Comparison of ENCODE assay signal across 8 cellular contexts in the genomic region with DNA sequence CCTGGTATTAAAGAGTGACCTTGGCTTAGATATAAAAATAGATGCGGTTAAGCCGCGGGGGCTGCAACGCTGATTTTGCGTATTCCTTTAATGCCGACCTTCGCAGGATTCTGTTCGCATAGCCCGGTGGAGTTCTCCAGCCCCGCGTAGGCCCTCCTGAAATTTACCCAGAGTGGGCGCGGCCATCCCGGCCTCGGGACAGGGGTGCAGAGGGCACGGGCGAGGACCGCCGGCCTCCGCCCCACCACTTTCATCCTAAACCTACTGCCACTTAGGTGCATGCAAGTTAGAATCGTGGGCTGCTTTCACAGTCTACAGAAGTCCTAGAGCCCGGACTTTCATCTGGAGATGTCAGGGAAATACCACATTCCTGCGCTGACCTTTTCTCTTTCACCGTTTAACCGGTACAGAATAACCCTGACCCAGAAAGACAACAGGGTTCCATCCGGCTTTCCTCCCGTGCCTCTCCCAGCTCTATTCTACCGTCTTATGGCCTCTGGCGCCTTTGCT. TPM values are rescaled to one million over a fixed set of nuclear protein-coding genes. Genes with fewer than 3 reads are reported as not detected.
DNase-seq lines count a peak whose midpoint lies in the region; TF ChIP-seq lines count a peak whose summit lies in the region.

No MANE protein-coding gene starts in this region.

- H3K4me1 ChIP-seq in SK-N-SH (ENCODE audit: control insufficient read depth in 1 of 2, insufficient read depth in 2 of 2, low read depth in 1 of 2, low read length in 1 of 2): peaks cover 0 to 12% of the 10 kb centered on the region in 2 experiments; a peak in 2 of 4 replicates
- H3K4me1 ChIP-seq in osteoblast (ENCODE audit: insufficient read depth, low read length): peaks cover 3% of the 10 kb centered on the region

- peak overlapping the region; percentile 74 to 89 for H3K4me3 ChIP-seq in SK-N-SH (ENCODE audit: low read depth in 2 of 2, low read length in 1 of 2)
- H3K4me3 ChIP-seq in foreskin fibroblast (ENCODE audit: low read depth in 1 of 2, low read length in 2 of 2): peak overlapping the region; percentile 7 to 50
- H3K4me3 ChIP-seq in osteoblast (ENCODE audit: insufficient read depth, low read length): peak overlapping the region; percentile 71

- H3K4me2 ChIP-seq in SK-N-SH (peak overlapping the region; percentile 82), osteoblast (ENCODE audit: insufficient read depth, low read length) (peak overlapping the region; percentile 71)

- H4K20me1 ChIP-seq in SK-N-SH (ENCODE audit: insufficient read depth) (no peaks in the 10 kb centered on the region), osteoblast (ENCODE audit: insufficient read depth, low read length) (no peaks in the 10 kb centered on the region)

- H2AFZ ChIP-seq in SK-N-SH (ENCODE audit: low read depth) (peak overlapping the region; percentile 80), osteoblast (ENCODE audit: low read length) (no peak overlapping the region)

- 49% methylated on average over 14 of the region's 29 CpGs for WGBS in SK-N-SH (ENCODE audit: low lambda C conversion rate)

- H3K9me3 ChIP-seq in SK-N-SH (no peaks in the 10 kb centered on the region), osteoblast (ENCODE audit: low read depth, low read length) (no peaks in the 10 kb centered on the region)

- H3K27ac ChIP-seq in SK-N-SH (ENCODE audit: low read depth in 2 of 2, low read length in 1 of 2) (peak overlapping the region in 1 of 2 experiments; percentile 74; a peak in 1 of 4 replicates), osteoblast (ENCODE audit: low read depth, low read length) (no peak overlapping the region)

- peak overlapping the region; percentile 69; the same call in 1 of the 2 replicates for H3K9ac ChIP-seq in SK-N-SH

- no peaks in the 10 kb centered on the region for H3K36me3 ChIP-seq in SK-N-SH (replicated peaks in 1 of 2; ENCODE audit: control insufficient read depth in 1 of 2, insufficient read depth in 2 of 2, low read length in 1 of 2)
- H3K36me3 ChIP-seq in osteoblast (ENCODE audit: insufficient read depth, low read length): no peaks in the 10 kb centered on the region

- no peak for TF ChIP-seq RAD21 in SK-N-SH (IDR thresholded peaks at IDR 0.05; ENCODE audit: low read length)

- no peak for TF ChIP-seq CTCF in SK-N-SH (IDR thresholded peaks at IDR 0.05)
- TF ChIP-seq CTCF in foreskin fibroblast (IDR thresholded peaks at IDR 0.05; ENCODE audit: low read depth, low read length): no peak
- TF ChIP-seq CTCF in osteoblast (IDR thresholded peaks at IDR 0.05; ENCODE audit: extremely low read depth, low read depth, low read length): no peak

- no peak for TF ChIP-seq EP300 in SK-N-SH (IDR thresholded peaks at IDR 0.05; ENCODE audit: borderline replicate concordance in 1 of 2, low read depth in 1 of 2, low read length in 1 of 2)

- peaks cover 5% of the 10 kb centered on the region for H3F3A ChIP-seq in SK-N-SH (replicated peaks; ENCODE audit: insufficient read depth)

- DNase-seq in NCI-H748 (lab: John Stamatoyannopoulos, UW; ENCODE audit: unreplicated experiment) (peak; percentile 47), NCI-H748 treated with DMSO at 0.1 percent for 48 hours (lab: John Stamatoyannopoulos, UW) (no peak), SK-N-SH (peak; percentile 72), foreskin fibroblast (peak in 1 of 2 donors; percentile 10), osteoblast (ENCODE audit: insufficient read length, low spot score, missing footprints) (peak; percentile 32), NCI-H2171 (lab: John Stamatoyannopoulos, UW) (no peak), GF-D8 (lab: John Stamatoyannopoulos, UW) (no peak), GM19240 (ENCODE audit: insufficient read length, low spot score) (no peak)

- H3K27me3 ChIP-seq in SK-N-SH (ENCODE audit: insufficient read depth) (no peaks in the 10 kb centered on the region), osteoblast (ENCODE audit: insufficient read depth, low read length) (peaks cover 39% of the 10 kb centered on the region)

- H3K9me2 ChIP-seq in SK-N-SH: no peaks in the 10 kb centered on the region

- CTCF ChIA-PET in SK-N-SH (lab: Yijun Ruan, JAX): no interaction called here

- H3K79me2 ChIP-seq in SK-N-SH (ENCODE audit: insufficient read depth) (0 out of 2 replicates have a peak, but pooled peaks cover 4% of the 10 kb centered on the region), osteoblast (ENCODE audit: insufficient read depth, low read length) (no peaks in the 10 kb centered on the region)

- POLR2A ChIA-PET in SK-N-SH (lab: Yijun Ruan, JAX): no interaction called here

TF ChIP-seq in SK-N-SH, 30 proteins besides CTCF, POLR2A, EP300 and RAD21:
- TF ChIP-seq FOXJ3 (CRISPR knock-in tag; IDR thresholded peaks at IDR 0.05) (no peak), SIN3A (IDR thresholded peaks at IDR 0.05; ENCODE audit: borderline replicate concordance, low read depth, low read length) (no peak), FOSL2 (IDR thresholded peaks at IDR 0.05; ENCODE audit: borderline replicate concordance, low read depth) (no peak), NFIC (IDR thresholded peaks at IDR 0.05; ENCODE audit: borderline replicate concordance) (no peak), SMC3 (IDR thresholded peaks at IDR 0.05; ENCODE audit: low read depth, low read length) (no peak), MEF2A (IDR thresholded peaks at IDR 0.05; ENCODE audit: borderline replicate concordance, low read depth) (no peak), TAF1 (IDR thresholded peaks at IDR 0.05; ENCODE audit: borderline replicate concordance, low read depth, low read length) (no peak)
- TF ChIP-seq, protein P1, sequence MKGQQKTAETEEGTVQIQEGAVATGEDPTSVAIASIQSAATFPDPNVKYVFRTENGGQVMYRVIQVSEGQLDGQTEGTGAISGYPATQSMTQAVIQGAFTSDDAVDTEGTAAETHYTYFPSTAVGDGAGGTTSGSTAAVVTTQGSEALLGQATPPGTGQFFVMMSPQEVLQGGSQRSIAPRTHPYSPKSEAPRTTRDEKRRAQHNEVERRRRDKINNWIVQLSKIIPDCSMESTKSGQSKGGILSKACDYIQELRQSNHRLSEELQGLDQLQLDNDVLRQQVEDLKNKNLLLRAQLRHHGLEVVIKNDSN (IDR thresholded peaks at IDR 0.05; ENCODE audit: borderline replicate concordance, low read depth): no peak
- TF ChIP-seq, protein P2, sequence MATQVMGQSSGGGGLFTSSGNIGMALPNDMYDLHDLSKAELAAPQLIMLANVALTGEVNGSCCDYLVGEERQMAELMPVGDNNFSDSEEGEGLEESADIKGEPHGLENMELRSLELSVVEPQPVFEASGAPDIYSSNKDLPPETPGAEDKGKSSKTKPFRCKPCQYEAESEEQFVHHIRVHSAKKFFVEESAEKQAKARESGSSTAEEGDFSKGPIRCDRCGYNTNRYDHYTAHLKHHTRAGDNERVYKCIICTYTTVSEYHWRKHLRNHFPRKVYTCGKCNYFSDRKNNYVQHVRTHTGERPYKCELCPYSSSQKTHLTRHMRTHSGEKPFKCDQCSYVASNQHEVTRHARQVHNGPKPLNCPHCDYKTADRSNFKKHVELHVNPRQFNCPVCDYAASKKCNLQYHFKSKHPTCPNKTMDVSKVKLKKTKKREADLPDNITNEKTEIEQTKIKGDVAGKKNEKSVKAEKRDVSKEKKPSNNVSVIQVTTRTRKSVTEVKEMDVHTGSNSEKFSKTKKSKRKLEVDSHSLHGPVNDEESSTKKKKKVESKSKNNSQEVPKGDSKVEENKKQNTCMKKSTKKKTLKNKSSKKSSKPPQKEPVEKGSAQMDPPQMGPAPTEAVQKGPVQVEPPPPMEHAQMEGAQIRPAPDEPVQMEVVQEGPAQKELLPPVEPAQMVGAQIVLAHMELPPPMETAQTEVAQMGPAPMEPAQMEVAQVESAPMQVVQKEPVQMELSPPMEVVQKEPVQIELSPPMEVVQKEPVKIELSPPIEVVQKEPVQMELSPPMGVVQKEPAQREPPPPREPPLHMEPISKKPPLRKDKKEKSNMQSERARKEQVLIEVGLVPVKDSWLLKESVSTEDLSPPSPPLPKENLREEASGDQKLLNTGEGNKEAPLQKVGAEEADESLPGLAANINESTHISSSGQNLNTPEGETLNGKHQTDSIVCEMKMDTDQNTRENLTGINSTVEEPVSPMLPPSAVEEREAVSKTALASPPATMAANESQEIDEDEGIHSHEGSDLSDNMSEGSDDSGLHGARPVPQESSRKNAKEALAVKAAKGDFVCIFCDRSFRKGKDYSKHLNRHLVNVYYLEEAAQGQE (IDR thresholded peaks at IDR 0.05; ENCODE audit: low read depth, low read length): no peak
- TF ChIP-seq, protein P3, sequence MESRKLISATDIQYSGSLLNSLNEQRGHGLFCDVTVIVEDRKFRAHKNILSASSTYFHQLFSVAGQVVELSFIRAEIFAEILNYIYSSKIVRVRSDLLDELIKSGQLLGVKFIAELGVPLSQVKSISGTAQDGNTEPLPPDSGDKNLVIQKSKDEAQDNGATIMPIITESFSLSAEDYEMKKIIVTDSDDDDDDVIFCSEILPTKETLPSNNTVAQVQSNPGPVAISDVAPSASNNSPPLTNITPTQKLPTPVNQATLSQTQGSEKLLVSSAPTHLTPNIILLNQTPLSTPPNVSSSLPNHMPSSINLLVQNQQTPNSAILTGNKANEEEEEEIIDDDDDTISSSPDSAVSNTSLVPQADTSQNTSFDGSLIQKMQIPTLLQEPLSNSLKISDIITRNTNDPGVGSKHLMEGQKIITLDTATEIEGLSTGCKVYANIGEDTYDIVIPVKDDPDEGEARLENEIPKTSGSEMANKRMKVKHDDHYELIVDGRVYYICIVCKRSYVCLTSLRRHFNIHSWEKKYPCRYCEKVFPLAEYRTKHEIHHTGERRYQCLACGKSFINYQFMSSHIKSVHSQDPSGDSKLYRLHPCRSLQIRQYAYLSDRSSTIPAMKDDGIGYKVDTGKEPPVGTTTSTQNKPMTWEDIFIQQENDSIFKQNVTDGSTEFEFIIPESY (IDR thresholded peaks at IDR 0.05; ENCODE audit: borderline replicate concordance, low read depth): no peak

RNA-seq across cellular contexts. Expression of gene FAM169A, which starts 0.5 kb away (rescaled TPM):
- 2.6 and 3.3 TPM in 2 replicates for polyA plus RNA-seq in SK-N-SH (2012; rRNA removed)
- polyA plus RNA-seq in SK-N-SH (2012; cell fraction: cytosol; rRNA removed): 3.1 and 3.7 TPM in 2 replicates
- 2.0 and 4.8 TPM in 2 replicates for polyA plus RNA-seq in SK-N-SH (2012; cell fraction: nucleus; rRNA removed)
- total RNA-seq in osteoblast: under 0.01 TPM in 2 replicates

Comparison
In these comparisons a context has a peak if more than half of its experiments do, and no peak if none do; other contexts are left out.
1. DNase-seq: peak in NCI-H748 (single experiment), SK-N-SH (single experiment) and osteoblast (single experiment); none in NCI-H748 treated with DMSO at 0.1 percent for 48 hours (single experiment), NCI-H2171 (single experiment), GF-D8 (single experiment) and GM19240 (single experiment).
2. H3K4me3 ChIP-seq: peak in every context shown above with its lines; median percentile 82 in SK-N-SH; 71 in osteoblast; 28 in foreskin fibroblast.